Comparison of ENCODE assay signal across 8 cellular contexts in the genomic region with DNA sequence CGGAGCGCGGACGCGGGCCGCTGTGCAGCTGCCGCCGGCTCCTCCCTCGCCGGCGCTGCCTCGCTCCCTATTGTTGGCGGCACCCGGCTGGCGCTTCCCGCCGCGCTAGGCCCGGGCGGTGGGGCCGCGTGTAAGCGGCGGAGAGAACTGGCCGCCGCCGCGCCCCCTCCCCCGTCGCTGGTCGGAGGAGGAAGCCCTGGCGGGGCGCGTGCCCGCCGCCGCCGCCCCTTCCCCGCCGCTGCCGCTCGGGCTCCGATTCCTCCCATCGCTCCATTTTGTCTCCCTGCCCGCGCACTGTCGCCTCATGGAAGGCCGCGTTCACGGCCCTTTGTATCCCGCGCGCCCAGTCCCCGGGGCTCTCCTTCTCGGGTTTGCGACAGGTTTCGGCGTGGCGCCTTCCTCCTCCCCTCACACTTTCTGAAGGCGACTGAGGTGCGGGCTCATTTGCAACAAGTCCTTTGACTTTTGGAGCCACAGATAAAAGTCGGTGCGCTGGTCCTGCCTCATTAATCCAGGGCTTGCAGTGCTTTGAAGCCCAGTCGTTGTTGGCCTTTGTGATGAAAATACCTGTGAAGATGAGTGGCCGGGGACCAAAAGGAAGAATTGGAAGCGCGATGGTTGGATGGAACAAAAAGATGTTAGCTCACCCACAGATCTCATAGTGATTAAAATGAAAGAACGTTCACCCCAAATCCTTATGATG. TPM values are rescaled to one million over a fixed set of nuclear protein-coding genes. Genes with fewer than 3 reads are reported as not detected.
DNase-seq lines count a peak whose midpoint lies in the region; ATAC-seq and TF ChIP-seq lines count a peak whose summit lies in the region.

No MANE protein-coding gene starts in this region.

- ATAC-seq in GM21723 (IDR thresholded peaks at IDR 0.05; ENCODE audit: unreplicated experiment): peak; percentile 36

- H3K27ac ChIP-seq in KOPT-K1 (ENCODE audit: low read depth, low read length, poor library complexity, severe bottlenecking) (peak overlapping the region; percentile 91), breast epithelium (peak overlapping the region; percentile 96 to 99), spleen (peak overlapping the region; percentile 90 to 99 (median 97))

- peaks cover 17% of the 10 kb centered on the region for H3K36me3 ChIP-seq in KOPT-K1 (ENCODE audit: insufficient read depth, low read length)
- no peaks in the 10 kb centered on the region for H3K36me3 ChIP-seq in breast epithelium
- peaks cover 0 to 6% (median 0%) of the 10 kb centered on the region in 6 donors for H3K36me3 ChIP-seq in spleen

- H3K4me1 ChIP-seq in breast epithelium: no peaks in the 10 kb centered on the region
- H3K4me1 ChIP-seq in spleen: peaks cover 37 to 61% (median 52%) of the 10 kb centered on the region in 6 donors

- 0 to 1% (median 0%) methylated on average over 24 to 68 of the region's 68 CpGs for WGBS in spleen, 5 donors

- TF ChIP-seq POLR2A in breast epithelium (IDR thresholded peaks at IDR 0.05): no peak
- no peak for TF ChIP-seq POLR2A in spleen (IDR thresholded peaks at IDR 0.05)

- no peaks in the 10 kb centered on the region for H3K27me3 ChIP-seq in breast epithelium
- H3K27me3 ChIP-seq in spleen (replicated peaks in 1 of 7): no peaks in the 10 kb centered on the region

- intact Hi-C loops in breast epithelium (cut with DNase I; ENCODE audit: low total_unique reads): no loop called here
- intact Hi-C loops in spleen (cut with DNase I; ENCODE audit: low total_unique reads): no loop called here

- H3K9me3 ChIP-seq in KOPT-K1 (ENCODE audit: insufficient read depth, low read length, poor library complexity, severe bottlenecking) (no peaks in the 10 kb centered on the region), breast epithelium (no peaks in the 10 kb centered on the region), spleen (no peaks in the 10 kb centered on the region)

- no peak for TF ChIP-seq CTCF in breast epithelium (IDR thresholded peaks at IDR 0.05)
- no peak for TF ChIP-seq CTCF in spleen (IDR thresholded peaks at IDR 0.05 in 8 of 11, conservative IDR thresholded peaks at IDR 0.05 in 3 of 11)

- peak overlapping the region; percentile 86 to 97 (median 86) for H3K4me3 ChIP-seq in breast epithelium
- peak overlapping the region; percentile 52 to 90 (median 74) for H3K4me3 ChIP-seq in spleen

- DNase-seq in GM04504 (ENCODE audit: low read depth): peak; percentile 5
- peak; percentile 60 for DNase-seq in UCSD-AML1 (lab: John Stamatoyannopoulos, UW; ENCODE audit: unreplicated experiment)
- DNase-seq in breast epithelium (ENCODE audit: low spot score in 2 of 2): peak; percentile 39 to 60
- peak; percentile 22 for DNase-seq in iris pigment epithelial cell (ENCODE audit: low read depth)
- peak; percentile 92 for DNase-seq in spleen
- DNase-seq in NCI-H1048 (lab: John Stamatoyannopoulos, UW): no peak

RNA-seq across cellular contexts. Expression of gene CPSF6, which starts 0.7 kb away (rescaled TPM):
- total RNA-seq in breast epithelium: 10 to 100 TPM; 29.9 to 59.3 (median 41.3) TPM
- total RNA-seq in spleen: 10 to 100 TPM; 47.5 to 75.7 (median 66.2) TPM
- polyA plus RNA-seq in spleen: 10 to 100 TPM; 16.9 to 25.7 (median 18.6) TPM
